Comparison of ENCODE assay signal across 18 cellular contexts in genomic region chr12:84637926-84638325, GRCh38.
A peak's percentile ranks its signal among the peaks of the same experiment; 100 is the strongest.
DNase-seq lines count a peak whose midpoint lies in the region; ATAC-seq, FAIRE-seq and TF ChIP-seq lines count a peak whose summit lies in the region.
"Had no signal": no experiment of that assay in that cellular context is flagged by ENCODE, and none has a peak within 500 bp of the region (broad histone marks: within the 10 kb centered on the region; RNA-seq: fewer than 3 reads in every experiment).

No MANE protein-coding gene starts in this region.

- H3K9me1 ChIP-seq in IMR-90 (ENCODE audit: insufficient read depth, low read length) (no peaks in the 10 kb centered on the region), keratinocyte (ENCODE audit: control insufficient read depth, extremely low read depth, insufficient read depth, low read length) (no peaks in the 10 kb centered on the region)

- H2AK5ac ChIP-seq in IMR-90 (ENCODE audit: low read depth, low read length) = no peak overlapping the region

- TF ChIP-seq RAD21 in IMR-90 (IDR thresholded peaks at IDR 0.05; ENCODE audit: low read length) = no peak

- no peaks in the 10 kb centered on the region for H3K27me3 ChIP-seq in ACC112 (ENCODE audit: insufficient read depth, low read length)
- no peaks in the 10 kb centered on the region for H3K27me3 ChIP-seq in IMR-90 (ENCODE audit: control insufficient read depth, insufficient read depth, low read length)
- no peaks in the 10 kb centered on the region for H3K27me3 ChIP-seq in keratinocyte (ENCODE audit: control insufficient read depth, extremely low read depth, insufficient read depth, low read length)

- no peak for TF ChIP-seq POLR2A in IMR-90 (IDR thresholded peaks at IDR 0.05; ENCODE audit: low read depth, low read length)

- in situ Hi-C loops in IMR-90 (cut with MboI; ENCODE audit: low sequenced_read_pairs) = no loop called here

- FAIRE-seq in keratinocyte (lab: Jason Lieb, UNC) = no peak
- FAIRE-seq: A204.1 had no signal

- H3K18ac ChIP-seq in IMR-90 (ENCODE audit: low read depth, low read length) = peak overlapping the region; percentile 84; the same call in 1 of the 2 replicates

- TF ChIP-seq CTCF in IMR-90 (conservative IDR thresholded peaks at IDR 0.05; ENCODE audit: low read depth, low read length) (no peak), keratinocyte (optimal IDR thresholded peaks at IDR 0.05 in 1 of 3, IDR thresholded peaks at IDR 0.05 in 1 of 3, conservative IDR thresholded peaks at IDR 0.05 in 1 of 3; ENCODE audit: extremely low read depth in 1 of 3, insufficient read depth in 2 of 3, low read length in 3 of 3) (no peak)

- H2AK9ac ChIP-seq in IMR-90 (replicated peaks; ENCODE audit: low read depth, low read length, poor library complexity) = no peak overlapping the region

- H3K79me1 ChIP-seq in IMR-90 (ENCODE audit: low read depth in 1 of 2, low read length in 2 of 2) = no peaks in the 10 kb centered on the region

- peaks cover 13% of the 10 kb centered on the region for H3K4me1 ChIP-seq in ACC112 (ENCODE audit: control insufficient read depth, insufficient read depth, low read length, unreplicated experiment)
- peaks cover 5% of the 10 kb centered on the region for H3K4me1 ChIP-seq in IMR-90 (ENCODE audit: control insufficient read depth, insufficient read depth, low read length)
- H3K4me1 ChIP-seq in keratinocyte (ENCODE audit: control insufficient read depth, extremely low read depth, insufficient read depth, low read length) = peaks cover 3% of the 10 kb centered on the region

- H4K20me1 ChIP-seq in IMR-90 (ENCODE audit: insufficient read depth, low read length) = no peaks in the 10 kb centered on the region
- H4K20me1 ChIP-seq in keratinocyte (ENCODE audit: control insufficient read depth, extremely low read depth, insufficient read depth, low read length) = no peaks in the 10 kb centered on the region

- no peaks in the 10 kb centered on the region for H3K9me3 ChIP-seq in IMR-90 (ENCODE audit: control insufficient read depth, insufficient read depth, low read length)
- H3K9me3 ChIP-seq in keratinocyte (ENCODE audit: control insufficient read depth, low read depth, low read length) = no peaks in the 10 kb centered on the region

- H2AFZ ChIP-seq in ACC112 (ENCODE audit: low read length, unreplicated experiment) (peak overlapping the region; percentile 64), IMR-90 (replicated peaks; ENCODE audit: low read length, poor library complexity) (no peak overlapping the region), keratinocyte (ENCODE audit: control insufficient read depth, low read length) (peak overlapping the region; percentile 57)

- H4K5ac ChIP-seq in IMR-90 (ENCODE audit: low read depth, low read length) = no peak overlapping the region; the same call in 1 of the 2 replicates

- H4K91ac ChIP-seq in IMR-90 (ENCODE audit: insufficient read depth, low read depth, low read length) = peak overlapping the region; percentile 44; the same call in 1 of the 2 replicates

- CTCF ChIA-PET in IMR-90 (lab: Yijun Ruan, JAX) = interaction anchor here (1.3 kb wide), 1 partner anchor 11 kb away, joined by 5 read pairs; no protein-coding TSS in a partner anchor

- no peak overlapping the region for H3K23ac ChIP-seq in IMR-90 (ENCODE audit: low read depth, low read length)

- ATAC-seq in IMR-90 (ENCODE audit: low read depth) (peak; percentile 83), GM21360 (IDR thresholded peaks at IDR 0.05; ENCODE audit: unreplicated experiment) (no peak)
- ATAC-seq: activated CD4-positive, CD25-positive, alpha-beta regulatory T cell treated with anti-CD3 and anti-CD28 coated beads, Interleukin-2, amount 50 U/mL, for 24 hours; left lobe of liver; naive thymus-derived CD8-positive, alpha-beta T cell; stimulated activated naive CD8-positive, alpha-beta T cell treated with anti-CD3 and anti-CD28 coated beads, Interleukin-15, amount 100 ng/mL, for 72 hours had no signal

- H3K56ac ChIP-seq in IMR-90 (ENCODE audit: extremely low read depth, insufficient read depth, low read length) = no peak overlapping the region

- H3K14ac ChIP-seq in IMR-90 (replicated peaks; ENCODE audit: low read depth, low read length) = no peak overlapping the region; the same call in 1 of the 2 replicates

- H2BK15ac ChIP-seq in IMR-90 (ENCODE audit: low read depth, low read length) = 0 out of 3 replicates have a peak overlapping the region, but pooled peaks have one; percentile 26

- H3K4me2 ChIP-seq in IMR-90 (ENCODE audit: low read depth, low read length) = no peak overlapping the region
- no peak overlapping the region for H3K4me2 ChIP-seq in keratinocyte (ENCODE audit: control insufficient read depth, extremely low read depth, insufficient read depth, low read depth, low read length)

- peak overlapping the region; percentile 63 for H2BK120ac ChIP-seq in IMR-90 (ENCODE audit: low read depth, low read length)

- peak overlapping the region; percentile 46 for H2BK5ac ChIP-seq in IMR-90 (ENCODE audit: low read depth, low read length, poor library complexity, severe bottlenecking)

- POLR2A ChIA-PET in IMR-90 (lab: Charles Lee; ENCODE audit: unreplicated experiment) = no interaction called here

- no peaks in the 10 kb centered on the region for H3K79me2 ChIP-seq in ACC112 (ENCODE audit: control insufficient read depth, insufficient read depth, low read length, unreplicated experiment)
- no peaks in the 10 kb centered on the region for H3K79me2 ChIP-seq in keratinocyte (ENCODE audit: control insufficient read depth, insufficient read depth, low read length)

- intact Hi-C loops in IMR-90 (cut with micrococcal nuclease) = no loop called here

- H3K36me3 ChIP-seq in ACC112 (ENCODE audit: insufficient read depth, low read length) = no peaks in the 10 kb centered on the region
- H3K36me3 ChIP-seq in IMR-90 (ENCODE audit: control insufficient read depth, insufficient read depth, low read length) = no peaks in the 10 kb centered on the region
- H3K36me3 ChIP-seq in keratinocyte (ENCODE audit: control insufficient read depth in 2 of 2, extremely low read depth in 1 of 2, insufficient read depth in 2 of 2, low read length in 2 of 2) = no peaks in the 10 kb centered on the region

- BruUV-seq in IMR-90 (replicated peaks; lab: Mats Ljungman, UMichigan) = no TSS peak

- dilution Hi-C loops in IMR-90 (cut with HindIII; ENCODE audit: low sequenced_read_pairs, unreplicated experiment) (no loop called here), keratinocyte (cut with MboI; ENCODE audit: extremely low pct_ligation_motif_present, low sequenced_read_pairs) (no loop called here)

- peak overlapping the region; percentile 11; the same call in 1 of the 2 replicates for H3K4ac ChIP-seq in IMR-90 (ENCODE audit: low read depth, low read length)

- H3K9ac ChIP-seq in IMR-90 (ENCODE audit: low read depth, low read length) = no peak overlapping the region
- no peak overlapping the region for H3K9ac ChIP-seq in keratinocyte (ENCODE audit: control insufficient read depth, extremely low read depth, insufficient read depth, low read length)

- H3K27ac ChIP-seq in ACC112 (ENCODE audit: low read depth, low read length) = no peak overlapping the region
- H3K27ac ChIP-seq in IMR-90 (ENCODE audit: insufficient read depth, low read length) = peak overlapping the region; percentile 55; the same call in 1 of the 2 replicates
- no peak overlapping the region for H3K27ac ChIP-seq in keratinocyte (ENCODE audit: control insufficient read depth, insufficient read depth, low read length)

- H3K4me3 ChIP-seq in ACC112 (ENCODE audit: low read depth, low read length) = no peak overlapping the region
- H3K4me3 ChIP-seq in IMR-90 (ENCODE audit: insufficient read depth, low read depth, low read length) = no peak overlapping the region
- no peak overlapping the region for H3K4me3 ChIP-seq in keratinocyte (ENCODE audit: control insufficient read depth in 2 of 3, extremely low read depth in 1 of 3, insufficient read depth in 2 of 3, low read depth in 1 of 3, low read length in 3 of 3)

- DNase-seq in IMR-90 (peak; percentile 45), cerebellar cortex (ENCODE audit: low spot score) (peak; percentile 7), keratinocyte (ENCODE audit: low read depth, low spot score) (no peak), cerebellar nuclear complex (lab: John Stamatoyannopoulos, UW) (no peak), epidermal melanocyte (ENCODE audit: insufficient read length, low spot score) (no peak), RPMI8226 (no peak)
- DNase-seq: activated gamma-delta T cell; anterior cingulate cortex; CD4-positive, alpha-beta T cell; hippocampal formation; naive thymus-derived CD8-positive, alpha-beta T cell; NCI-H1092; stimulated activated naive CD8-positive, alpha-beta T cell treated with anti-CD3 and anti-CD28 coated beads, Interleukin-15, amount 100 ng/mL, for 72 hours had no signal

- peak overlapping the region in 1 of 2 experiments; percentile 47; a peak in 1 of 4 replicates for H4K8ac ChIP-seq in IMR-90 (ENCODE audit: low read depth in 2 of 2, low read length in 2 of 2)

- H2BK20ac ChIP-seq in IMR-90 (ENCODE audit: low read depth, low read length) = peak overlapping the region; percentile 57; the same call in 1 of the 2 replicates

TF ChIP-seq in IMR-90, 13 proteins besides CTCF, POLR2A, EP300 and RAD21 (continues in another document):
- TF ChIP-seq SMC3 (IDR thresholded peaks at IDR 0.05; ENCODE audit: low read depth, low read length) = no peak
- no peak for TF ChIP-seq CEBPB (IDR thresholded peaks at IDR 0.05; ENCODE audit: low read depth, low read length)
- no peak for TF ChIP-seq MAZ (IDR thresholded peaks at IDR 0.05; ENCODE audit: borderline replicate concordance, low read depth, low read length)
- TF ChIP-seq BHLHE40 (IDR thresholded peaks at IDR 0.05; ENCODE audit: low read depth, low read length) = no peak
- no peak for TF ChIP-seq ELK1 (IDR thresholded peaks at IDR 0.05; ENCODE audit: borderline replicate concordance, low read depth, low read length)
- no peak for TF ChIP-seq NFE2L2 (IDR thresholded peaks at IDR 0.05; ENCODE audit: low read depth, low read length)
- TF ChIP-seq CHD1 (IDR thresholded peaks at IDR 0.05; ENCODE audit: low read depth, low read length) = no peak

Comparison
In these comparisons a context has a peak if more than half of its experiments do, and no peak if none do; other contexts are left out.
1. DNase-seq: peak in IMR-90 (single experiment) and cerebellar cortex (single experiment); none in keratinocyte (single experiment), cerebellar nuclear complex (0 of 2), epidermal melanocyte (single experiment) and RPMI8226 (single experiment).